1 cellular context compared by ENCODE assay signal in the genomic region with DNA sequence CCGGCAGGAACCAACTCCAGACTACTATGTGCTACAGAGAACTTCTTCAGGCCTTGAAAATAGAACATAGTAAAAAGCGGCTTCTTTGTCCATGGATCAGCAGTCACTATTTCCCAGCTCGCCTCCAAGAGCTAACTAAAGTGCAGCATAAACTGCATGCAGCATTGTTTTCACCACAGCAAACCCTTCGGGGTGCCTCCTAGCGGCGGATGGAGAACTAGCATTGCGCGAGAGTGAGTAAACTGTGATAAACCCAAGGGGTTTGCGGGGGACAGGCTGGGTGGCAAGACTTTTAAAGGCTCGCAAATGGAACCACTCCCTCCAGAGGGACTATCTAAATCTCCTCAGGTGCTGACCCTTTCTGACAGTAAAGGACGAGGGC.
TF ChIP-seq lines count a peak whose summit lies in the region.

No MANE protein-coding gene starts in this region.

TF ChIP-seq in GM12878, 131 proteins besides CTCF, POLR2A, EP300 and RAD21:
- TF ChIP-seq, protein P1, sequence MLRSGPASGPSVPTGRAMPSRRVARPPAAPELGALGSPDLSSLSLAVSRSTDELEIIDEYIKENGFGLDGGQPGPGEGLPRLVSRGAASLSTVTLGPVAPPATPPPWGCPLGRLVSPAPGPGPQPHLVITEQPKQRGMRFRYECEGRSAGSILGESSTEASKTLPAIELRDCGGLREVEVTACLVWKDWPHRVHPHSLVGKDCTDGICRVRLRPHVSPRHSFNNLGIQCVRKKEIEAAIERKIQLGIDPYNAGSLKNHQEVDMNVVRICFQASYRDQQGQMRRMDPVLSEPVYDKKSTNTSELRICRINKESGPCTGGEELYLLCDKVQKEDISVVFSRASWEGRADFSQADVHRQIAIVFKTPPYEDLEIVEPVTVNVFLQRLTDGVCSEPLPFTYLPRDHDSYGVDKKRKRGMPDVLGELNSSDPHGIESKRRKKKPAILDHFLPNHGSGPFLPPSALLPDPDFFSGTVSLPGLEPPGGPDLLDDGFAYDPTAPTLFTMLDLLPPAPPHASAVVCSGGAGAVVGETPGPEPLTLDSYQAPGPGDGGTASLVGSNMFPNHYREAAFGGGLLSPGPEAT (IDR thresholded peaks at IDR 0.05; ENCODE audit: low read depth) = no peak
- TF ChIP-seq HDAC2 (IDR thresholded peaks at IDR 0.05) = no peak
- no peak for TF ChIP-seq SUPT20H (IDR thresholded peaks at IDR 0.05; ENCODE audit: borderline replicate concordance, control insufficient read depth, low read depth, low read length)
- TF ChIP-seq CBX5 (IDR thresholded peaks at IDR 0.05; ENCODE audit: low read depth) = no peak
- TF ChIP-seq TCF7 (IDR thresholded peaks at IDR 0.05; ENCODE audit: borderline replicate concordance) = no peak
- TF ChIP-seq, protein P2, sequence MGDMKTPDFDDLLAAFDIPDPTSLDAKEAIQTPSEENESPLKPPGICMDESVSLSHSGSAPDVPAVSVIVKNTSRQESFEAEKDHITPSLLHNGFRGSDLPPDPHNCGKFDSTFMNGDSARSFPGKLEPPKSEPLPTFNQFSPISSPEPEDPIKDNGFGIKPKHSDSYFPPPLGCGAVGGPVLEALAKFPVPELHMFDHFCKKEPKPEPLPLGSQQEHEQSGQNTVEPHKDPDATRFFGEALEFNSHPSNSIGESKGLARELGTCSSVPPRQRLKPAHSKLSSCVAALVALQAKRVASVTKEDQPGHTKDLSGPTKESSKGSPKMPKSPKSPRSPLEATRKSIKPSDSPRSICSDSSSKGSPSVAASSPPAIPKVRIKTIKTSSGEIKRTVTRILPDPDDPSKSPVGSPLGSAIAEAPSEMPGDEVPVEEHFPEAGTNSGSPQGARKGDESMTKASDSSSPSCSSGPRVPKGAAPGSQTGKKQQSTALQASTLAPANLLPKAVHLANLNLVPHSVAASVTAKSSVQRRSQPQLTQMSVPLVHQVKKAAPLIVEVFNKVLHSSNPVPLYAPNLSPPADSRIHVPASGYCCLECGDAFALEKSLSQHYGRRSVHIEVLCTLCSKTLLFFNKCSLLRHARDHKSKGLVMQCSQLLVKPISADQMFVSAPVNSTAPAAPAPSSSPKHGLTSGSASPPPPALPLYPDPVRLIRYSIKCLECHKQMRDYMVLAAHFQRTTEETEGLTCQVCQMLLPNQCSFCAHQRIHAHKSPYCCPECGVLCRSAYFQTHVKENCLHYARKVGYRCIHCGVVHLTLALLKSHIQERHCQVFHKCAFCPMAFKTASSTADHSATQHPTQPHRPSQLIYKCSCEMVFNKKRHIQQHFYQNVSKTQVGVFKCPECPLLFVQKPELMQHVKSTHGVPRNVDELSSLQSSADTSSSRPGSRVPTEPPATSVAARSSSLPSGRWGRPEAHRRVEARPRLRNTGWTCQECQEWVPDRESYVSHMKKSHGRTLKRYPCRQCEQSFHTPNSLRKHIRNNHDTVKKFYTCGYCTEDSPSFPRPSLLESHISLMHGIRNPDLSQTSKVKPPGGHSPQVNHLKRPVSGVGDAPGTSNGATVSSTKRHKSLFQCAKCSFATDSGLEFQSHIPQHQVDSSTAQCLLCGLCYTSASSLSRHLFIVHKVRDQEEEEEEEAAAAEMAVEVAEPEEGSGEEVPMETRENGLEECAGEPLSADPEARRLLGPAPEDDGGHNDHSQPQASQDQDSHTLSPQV (IDR thresholded peaks at IDR 0.05) = no peak
- no peak for TF ChIP-seq MLLT1 (IDR thresholded peaks at IDR 0.05)
- no peak for TF ChIP-seq MYC (IDR thresholded peaks at IDR 0.05; ENCODE audit: insufficient read depth, insufficient read length, insufficient replicate concordance, low read length, severe bottlenecking)
- no peak for TF ChIP-seq SP1 (IDR thresholded peaks at IDR 0.05; ENCODE audit: low read depth, low read length)
- no peak for TF ChIP-seq SREBF2 (IDR thresholded peaks at IDR 0.05; ENCODE audit: low read length)
- no peak for TF ChIP-seq NR2C1 (IDR thresholded peaks at IDR 0.05)
- no peak for TF ChIP-seq KLF5 (IDR thresholded peaks at IDR 0.05; ENCODE audit: partially characterized antibody)
- TF ChIP-seq TAF1 (IDR thresholded peaks at IDR 0.05; ENCODE audit: borderline replicate concordance, low read depth, low read length) = no peak
- TF ChIP-seq, protein P3, sequence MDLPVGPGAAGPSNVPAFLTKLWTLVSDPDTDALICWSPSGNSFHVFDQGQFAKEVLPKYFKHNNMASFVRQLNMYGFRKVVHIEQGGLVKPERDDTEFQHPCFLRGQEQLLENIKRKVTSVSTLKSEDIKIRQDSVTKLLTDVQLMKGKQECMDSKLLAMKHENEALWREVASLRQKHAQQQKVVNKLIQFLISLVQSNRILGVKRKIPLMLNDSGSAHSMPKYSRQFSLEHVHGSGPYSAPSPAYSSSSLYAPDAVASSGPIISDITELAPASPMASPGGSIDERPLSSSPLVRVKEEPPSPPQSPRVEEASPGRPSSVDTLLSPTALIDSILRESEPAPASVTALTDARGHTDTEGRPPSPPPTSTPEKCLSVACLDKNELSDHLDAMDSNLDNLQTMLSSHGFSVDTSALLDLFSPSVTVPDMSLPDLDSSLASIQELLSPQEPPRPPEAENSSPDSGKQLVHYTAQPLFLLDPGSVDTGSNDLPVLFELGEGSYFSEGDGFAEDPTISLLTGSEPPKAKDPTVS (IDR thresholded peaks at IDR 0.05; ENCODE audit: low read depth, low read length) = no peak
- no peak for TF ChIP-seq ZNF24 (IDR thresholded peaks at IDR 0.05)
